Comparison of ENCODE assay signal across 8 cellular contexts in the genomic region with DNA sequence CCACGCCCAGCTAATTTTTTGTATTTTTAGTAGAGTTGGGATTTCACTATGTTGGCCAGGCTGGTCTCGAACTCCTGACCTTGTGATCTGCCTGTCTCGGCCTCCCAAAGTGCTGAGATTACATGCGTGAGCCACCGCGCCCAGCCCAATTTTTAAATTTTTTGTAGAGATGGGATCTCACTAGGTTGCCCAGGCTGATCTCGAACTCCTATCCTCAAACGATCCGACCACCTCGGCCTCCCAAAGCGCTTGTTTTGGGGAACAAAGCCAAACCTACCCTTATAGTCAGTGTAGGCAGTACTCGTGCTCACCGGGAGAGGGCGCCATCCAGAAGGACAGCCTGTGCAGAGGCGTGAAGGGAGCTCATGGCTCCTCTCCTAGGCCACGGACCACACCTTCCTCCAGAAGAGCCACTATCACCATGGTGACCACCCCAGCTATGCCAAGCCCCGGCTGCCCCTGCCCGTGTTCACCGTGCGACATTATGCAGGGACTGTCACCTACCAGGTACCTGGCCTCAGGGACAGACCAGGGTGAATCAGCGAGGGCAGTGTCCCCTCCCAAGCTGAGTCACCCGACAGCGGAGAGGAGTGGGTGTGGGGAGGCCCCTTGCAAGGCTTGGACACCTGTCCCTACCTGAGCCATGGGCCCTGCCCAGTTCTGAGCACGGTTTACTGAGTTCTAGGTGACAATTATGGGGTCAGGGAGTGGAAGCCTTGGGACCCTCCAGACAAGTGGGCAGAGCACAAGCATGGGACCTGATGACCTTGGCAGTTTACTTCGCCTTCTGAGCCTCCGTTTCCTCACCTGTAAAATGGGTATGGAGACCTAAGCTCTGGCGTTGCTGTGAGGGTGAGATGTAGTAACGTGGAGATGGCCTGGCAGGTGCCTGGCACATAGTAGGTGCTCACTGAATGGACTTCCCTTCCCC. TPM values are rescaled to one million over a fixed set of nuclear protein-coding genes. Genes with fewer than 3 reads are reported as not detected.
DNase-seq lines count a peak whose midpoint lies in the region; ATAC-seq and TF ChIP-seq lines count a peak whose summit lies in the region.

No MANE protein-coding gene starts in this region.

- CTCF ChIA-PET in A673 (lab: Charles Lee), result interaction anchor here (0.6 to 1.2 kb wide), 18 partner anchors 10 to 418 kb away, joined by 3 to 10 read pairs (median 4); a partner anchor contains a TSS

- BruUV-seq in A673 (replicated peaks; lab: Mats Ljungman, UMichigan), result no TSS peak

- POLR2A ChIA-PET in A673 (lab: Charles Lee; ENCODE audit: low non-redundant PET), result no interaction called here

- peaks cover 0 to 8% of the 10 kb centered on the region in 2 donors for H3K36me3 Mint-ChIP-seq in naive B cell

- H3K4me1 ChIP-seq in A673 (ENCODE audit: insufficient read depth, low read length, poor library complexity, severe bottlenecking) (no peaks in the 10 kb centered on the region), transverse colon (peaks cover 0 to 15% (median 5%) of the 10 kb centered on the region in 4 donors)
- H3K4me1 ChIP-seq in effector memory CD4-positive, alpha-beta T cell (ENCODE audit: control insufficient read depth, insufficient read depth, low read length, poor library complexity, severe bottlenecking), result no peaks in the 10 kb centered on the region

- peak; percentile 91 for TF ChIP-seq CTCF in A673 (conservative IDR thresholded peaks at IDR 0.05; ENCODE audit: low read depth, low read length)
- peak; percentile 79 for TF ChIP-seq CTCF in GM13977 (IDR thresholded peaks at IDR 0.05; ENCODE audit: extremely low read depth, insufficient read depth, missing control alignments)
- TF ChIP-seq CTCF in transverse colon (IDR thresholded peaks at IDR 0.05), result peak; percentile 68 to 96 (median 84)

- DNase-seq in A673 (ENCODE audit: low spot score) (peak; percentile 79), GM13977 (ENCODE audit: low spot score) (peak; percentile 82), NCI-H69 (lab: John Stamatoyannopoulos, UW) (peak; percentile 87), naive B cell (peak; percentile 31), transverse colon (peak; percentile 87)
- DNase-seq in activated CD4-positive, alpha-beta T cell treated with anti-CD3 and anti-CD28 coated beads, Interleukin-2, amount 50 U/mL, for 1 hour, result peak; percentile 65
- DNase-seq in effector memory CD4-positive, alpha-beta T cell, result peak; percentile 28 to 49 (median 38)

- intact Hi-C loops in A673 (cut with micrococcal nuclease; ENCODE audit: unreplicated experiment), result no loop called here
- intact Hi-C loops in transverse colon (cut with DNase I; ENCODE audit: low total_unique reads), result no loop called here

- TF ChIP-seq EP300 in transverse colon (IDR thresholded peaks at IDR 0.05; ENCODE audit: low read depth), result no peak

- peak overlapping the region in 1 of 8 donors; percentile 42 for H3K4me3 Mint-ChIP-seq in naive B cell

- H3K9me3 ChIP-seq in A673 (ENCODE audit: low read depth, low read length, poor library complexity, severe bottlenecking), result no peaks in the 10 kb centered on the region
- H3K9me3 ChIP-seq in effector memory CD4-positive, alpha-beta T cell (ENCODE audit: control insufficient read depth, low read length), result no peaks in the 10 kb centered on the region
- H3K9me3 ChIP-seq in transverse colon, result no peaks in the 10 kb centered on the region

- WGBS in transverse colon (ENCODE audit: low coverage in 1 of 2), 2 donors, result 60% methylated on average over 28 of the region's 28 CpGs; no CpG with 5 or more reads in 1 of the 2 donors

- H3K27ac Mint-ChIP-seq in naive B cell, result peak overlapping the region in 1 of 6 donors; percentile 37

- H3K4me3 ChIP-seq in A673 (ENCODE audit: low read depth, low read length, poor library complexity, severe bottlenecking), result no peak overlapping the region
- no peak overlapping the region for H3K4me3 ChIP-seq in effector memory CD4-positive, alpha-beta T cell (ENCODE audit: insufficient read depth, low read depth, low read length, poor library complexity, severe bottlenecking)
- no peak overlapping the region for H3K4me3 ChIP-seq in transverse colon

- in situ Hi-C loops in GM13977 (cut with MboI; ENCODE audit: low pct_unique_long_range_greater_than_20kb, low sequenced_read_pairs, unreplicated experiment), result no loop called here
- in situ Hi-C loops in transverse colon (cut with MboI; ENCODE audit: low pct_ligation_motif_present in 1 of 4, low pct_unique_long_range_greater_than_20kb in 1 of 4, low sequenced_read_pairs in 3 of 4), result no loop called here

- TF ChIP-seq POLR2A in transverse colon (IDR thresholded peaks at IDR 0.05), result no peak

- H3K27ac ChIP-seq in A673 (ENCODE audit: low read depth, low read length, poor library complexity, severe bottlenecking) (no peak overlapping the region), transverse colon (peak overlapping the region in 2 of 4 donors; percentile 8 to 21)
- no peak overlapping the region for H3K27ac ChIP-seq in effector memory CD4-positive, alpha-beta T cell (ENCODE audit: insufficient read depth, low read length, poor library complexity, severe bottlenecking)

- H3K27me3 ChIP-seq in A673 (replicated peaks; ENCODE audit: insufficient read depth, low read depth, low read length, poor library complexity) (no peaks in the 10 kb centered on the region), transverse colon (no peaks in the 10 kb centered on the region)
- no peaks in the 10 kb centered on the region for H3K27me3 ChIP-seq in effector memory CD4-positive, alpha-beta T cell (replicated peaks; ENCODE audit: control insufficient read depth, insufficient read depth, low read length, poor library complexity, severe bottlenecking)

- no peaks in the 10 kb centered on the region for H3K27me3 Mint-ChIP-seq in naive B cell

- no peaks in the 10 kb centered on the region for H3K9me3 Mint-ChIP-seq in naive B cell

- H3K36me3 ChIP-seq in A673 (ENCODE audit: insufficient read depth, low read length, poor library complexity, severe bottlenecking) (no peaks in the 10 kb centered on the region), transverse colon (no peaks in the 10 kb centered on the region)
- H3K36me3 ChIP-seq in effector memory CD4-positive, alpha-beta T cell (ENCODE audit: control insufficient read depth, insufficient read depth, low read length), result no peaks in the 10 kb centered on the region

- peak; percentile 75 to 88 for ATAC-seq in naive B cell (ENCODE audit: low read depth in 2 of 2)
- no peak for ATAC-seq in GM19467 (IDR thresholded peaks at IDR 0.05; ENCODE audit: unreplicated experiment)

- peaks cover 0 to 11% (median 4%) of the 10 kb centered on the region in 3 donors for H3K4me1 Mint-ChIP-seq in naive B cell

RNA-seq across cellular contexts. Expression of a gene that starts 13.7 kb away (rescaled TPM):
- total RNA-seq in A673 (2021) (9.3 and 14.7 TPM in 2 replicates), transverse colon (1,000 to 10,000 TPM in 1 of 4 donors, 100 to 1,000 TPM in 2, 10 to 100 TPM in 1; 59.3 to 1,778 (median 829) TPM)
- polyA plus RNA-seq in naive B cell (ENCODE audit: low read depth in 6 of 6), result 1 to 10 TPM; 2.9 to 5.9 (median 3.5) TPM

RNA-seq across cellular contexts. Expression of a gene that starts 31.9 kb away (rescaled TPM):
- 0.22 TPM in 1 of 2 replicates, not detected in the other for total RNA-seq in A673 (2021)
- 1 to 10 TPM in 2 of 6 donors, under 1 TPM in 2, not detected in 2; 0.24 to 1.3 (median 1.1) TPM for polyA plus RNA-seq in naive B cell (ENCODE audit: low read depth in 6 of 6)
- 10 to 100 TPM in 3 of 4 donors, not detected in 1; 31.3 to 71.4 (median 50.0) TPM for total RNA-seq in transverse colon

Comparison
In these comparisons a context has a peak if more than half of its experiments do, and no peak if none do; other contexts are left out.
1. DNase-seq: peak in every context shown above with its lines; median percentile 87 in NCI-H69; 87 in transverse colon; 82 in GM13977; 79 in A673; 65 in activated CD4-positive, alpha-beta T cell treated with anti-CD3 and anti-CD28 coated beads, Interleukin-2, amount 50 U/mL, for 1 hour; 38 in effector memory CD4-positive, alpha-beta T cell; 31 in naive B cell.